ENCODE assay signal across 9 cellular contexts in genomic region chr5:74575741-74576538, GRCh38.
A peak's percentile ranks its signal among the peaks of the same experiment; 100 is the strongest.
DNase-seq lines count a peak whose midpoint lies in the region; ATAC-seq and TF ChIP-seq lines count a peak whose summit lies in the region.
"Had no signal": no experiment of that assay in that cellular context is flagged by ENCODE, and none has a peak within 500 bp of the region (broad histone marks: within the 10 kb centered on the region; RNA-seq: fewer than 3 reads in every experiment).

No MANE protein-coding gene starts in this region.

- H3K4me1 Mint-ChIP-seq in naive thymus-derived CD8-positive, alpha-beta T cell = peaks cover 5 to 35% (median 20%) of the 10 kb centered on the region in 4 donors

- H3K27ac Mint-ChIP-seq in naive thymus-derived CD8-positive, alpha-beta T cell = peak overlapping the region in 5 of 10 donors; percentile 16 to 78 (median 36)

- H4K20me1 ChIP-seq in Loucy (ENCODE audit: insufficient read depth, low read length, poor library complexity, severe bottlenecking) (no peaks in the 10 kb centered on the region), mammary epithelial cell (ENCODE audit: insufficient read depth, low read length) (no peaks in the 10 kb centered on the region)

- H3K4me2 ChIP-seq in Loucy (ENCODE audit: low read depth, low read length, poor library complexity, severe bottlenecking) (peak overlapping the region; percentile 5), mammary epithelial cell (ENCODE audit: insufficient read depth, low read depth, low read length) (peak overlapping the region; percentile 59)

- BruUV-seq in mammary epithelial cell (replicated peaks; lab: Mats Ljungman, UMichigan) = no TSS peak

- no peak overlapping the region for H3K4me3 ChIP-seq in BE2C (ENCODE audit: low read depth, low read length)
- H3K4me3 ChIP-seq in Loucy (ENCODE audit: low read length, poor library complexity, severe bottlenecking) = no peak overlapping the region
- H3K4me3 ChIP-seq in mammary epithelial cell (replicated peaks in 1 of 3; ENCODE audit: insufficient read depth in 1 of 3, low read depth in 2 of 3, low read length in 3 of 3) = no peak overlapping the region
- H3K4me3 ChIP-seq: cardiac muscle cell had no signal

- H3K27ac ChIP-seq in mammary epithelial cell (ENCODE audit: insufficient read depth, low read depth, low read length) = peak overlapping the region; percentile 30
- H3K27ac ChIP-seq: cardiac muscle cell had no signal

- peak; percentile 30 for DNase-seq in BE2C
- DNase-seq in mammary epithelial cell = peak; percentile 92
- no peak for DNase-seq in naive thymus-derived CD8-positive, alpha-beta T cell
- DNase-seq in NK-92 treated with Interleukin-12 subunit alpha and Interleukin-12 subunit beta, amount 100 ng/mL, for 24 hours (lab: John Stamatoyannopoulos, UW) = no peak
- no peak for DNase-seq in NCI-H774 (lab: John Stamatoyannopoulos, UW)
- no peak for DNase-seq in NCI-H2196 treated with DMSO at 0.1 percent for 48 hours (lab: John Stamatoyannopoulos, UW; ENCODE audit: unreplicated experiment)

- H3K9me2 ChIP-seq in Loucy (replicated peaks; ENCODE audit: low read depth, low read length) = no peaks in the 10 kb centered on the region

- dilution Hi-C loops in mammary epithelial cell (cut with HindIII; ENCODE audit: low sequenced_read_pairs) = no loop called here

- H3F3A ChIP-seq in Loucy (ENCODE audit: low read depth) = no peaks in the 10 kb centered on the region

- H3K9me3 ChIP-seq in BE2C (no peaks in the 10 kb centered on the region), Loucy (ENCODE audit: insufficient read depth, low read depth, low read length) (no peaks in the 10 kb centered on the region), mammary epithelial cell (replicated peaks; ENCODE audit: insufficient read depth, low read length) (no peaks in the 10 kb centered on the region)

- H3K79me2 ChIP-seq in Loucy (ENCODE audit: insufficient read depth, low read length) (no peaks in the 10 kb centered on the region), mammary epithelial cell (ENCODE audit: insufficient read depth, low read length) (no peaks in the 10 kb centered on the region)

- H3K36me3 Mint-ChIP-seq in naive thymus-derived CD8-positive, alpha-beta T cell = no peaks in the 10 kb centered on the region

- H3K27me3 ChIP-seq in BE2C (no peaks in the 10 kb centered on the region), Loucy (ENCODE audit: insufficient read depth, low read length, poor library complexity, severe bottlenecking) (no peaks in the 10 kb centered on the region), mammary epithelial cell (ENCODE audit: insufficient read depth, low read length) (no peaks in the 10 kb centered on the region)
- H3K27me3 ChIP-seq: cardiac muscle cell had no signal

- POLR2A ChIA-PET in naive thymus-derived CD8-positive, alpha-beta T cell (lab: Charles Lee) = interaction anchor here (0.7 kb wide), 1 partner anchor 64 kb away, joined by 3 read pairs; the partner anchor contains the start of gene ENC1

- H3K9ac ChIP-seq in Loucy (ENCODE audit: low read depth, low read length, poor library complexity, severe bottlenecking) (no peak overlapping the region), mammary epithelial cell (ENCODE audit: insufficient read depth, low read length) (peak overlapping the region; percentile 15)

- peak overlapping the region in 6 of 10 donors; percentile 16 to 60 (median 39) for H3K4me3 Mint-ChIP-seq in naive thymus-derived CD8-positive, alpha-beta T cell

- intact Hi-C loops in mammary epithelial cell (cut with micrococcal nuclease) = loop anchor here (2.0 to 5.0 kb wide), 3 partner anchors 33 to 63 kb away; no protein-coding TSS in a partner anchor

- H3K9me3 Mint-ChIP-seq in naive thymus-derived CD8-positive, alpha-beta T cell = no peaks in the 10 kb centered on the region

- ATAC-seq in naive thymus-derived CD8-positive, alpha-beta T cell = no peak
- ATAC-seq in GM18505 (IDR thresholded peaks at IDR 0.05; ENCODE audit: unreplicated experiment) = no peak

- no peak for TF ChIP-seq POLR2A in GM18505 (IDR thresholded peaks at IDR 0.05; ENCODE audit: borderline replicate concordance, extremely low read depth, insufficient read depth, insufficient read length)

- CTCF ChIA-PET in mammary epithelial cell (lab: Charles Lee; ENCODE audit: low non-redundant PET) = no interaction called here

- TF ChIP-seq CTCF in BE2C (IDR thresholded peaks at IDR 0.05; ENCODE audit: low read depth, low read length) (no peak), Loucy (conservative IDR thresholded peaks at IDR 0.05; ENCODE audit: low read length) (no peak), mammary epithelial cell (conservative IDR thresholded peaks at IDR 0.05 in 1 of 2, IDR thresholded peaks at IDR 0.05 in 1 of 2; ENCODE audit: extremely low read depth in 1 of 2, insufficient read depth in 1 of 2, low read depth in 1 of 2, low read length in 2 of 2) (no peak)

- in situ Hi-C loops in mammary epithelial cell (cut with MboI; ENCODE audit: low sequenced_read_pairs in 2 of 2) = no loop called here

- H2AFZ ChIP-seq in Loucy (ENCODE audit: low read length) = no peak overlapping the region
- peak overlapping the region; percentile 36 for H2AFZ ChIP-seq in mammary epithelial cell (ENCODE audit: low read depth, low read length)

- H3K4me1 ChIP-seq in BE2C (0 out of 2 replicates have a peak, but pooled peaks cover 2% of the 10 kb centered on the region), Loucy (ENCODE audit: insufficient read depth, low read length, poor library complexity, severe bottlenecking) (peaks cover 42% of the 10 kb centered on the region), mammary epithelial cell (ENCODE audit: insufficient read depth, low read length) (peaks cover 41% of the 10 kb centered on the region)

- 55% methylated on average over 15 of the region's 15 CpGs for WGBS in mammary epithelial cell (ENCODE audit: low coverage, missing lambda C conversion rate)

- H3K36me3 ChIP-seq in BE2C (no peaks in the 10 kb centered on the region), Loucy (ENCODE audit: insufficient read depth, low read length) (no peaks in the 10 kb centered on the region), mammary epithelial cell (ENCODE audit: insufficient read depth, low read length) (no peaks in the 10 kb centered on the region)
- H3K36me3 ChIP-seq: cardiac muscle cell had no signal

- peaks cover 0 to 5% (median 2%) of the 10 kb centered on the region in 5 donors for H3K27me3 Mint-ChIP-seq in naive thymus-derived CD8-positive, alpha-beta T cell

Comparison
In these comparisons a context has a peak if more than half of its experiments do, and no peak if none do; other contexts are left out.
1. DNase-seq: peak in BE2C (single experiment) and mammary epithelial cell (single experiment); none in naive thymus-derived CD8-positive, alpha-beta T cell (0 of 10), NK-92 treated with Interleukin-12 subunit alpha and Interleukin-12 subunit beta, amount 100 ng/mL, for 24 hours (single experiment), NCI-H774 (single experiment) and NCI-H2196 treated with DMSO at 0.1 percent for 48 hours (single experiment).